Comparison of ENCODE assay signal across 13 cellular contexts in genomic region chr1:159909381-159909780, GRCh38. TPM values are rescaled to one million over a fixed set of nuclear protein-coding genes. Genes with fewer than 3 reads are reported as not detected.
DNase-seq lines count a peak whose midpoint lies in the region; FAIRE-seq and TF ChIP-seq lines count a peak whose summit lies in the region.
"Had no signal": no experiment of that assay in that cellular context is flagged by ENCODE, and none has a peak within 500 bp of the region (broad histone marks: within the 10 kb centered on the region; RNA-seq: fewer than 3 reads in every experiment).

No MANE protein-coding gene starts in this region.

- intact Hi-C loops in endothelial cell of umbilical vein (cut with micrococcal nuclease), result no loop called here

- dilution Hi-C loops in endothelial cell of umbilical vein (cut with MboI; ENCODE audit: extremely low pct_ligation_motif_present, low sequenced_read_pairs), result no loop called here

- H4K20me1 ChIP-seq in endothelial cell of umbilical vein (replicated peaks; ENCODE audit: control insufficient read depth, extremely low read depth, insufficient read depth, low read length) (no peaks in the 10 kb centered on the region), MM.1S (ENCODE audit: insufficient read depth, low read length) (no peaks in the 10 kb centered on the region)

- H3K9me3 ChIP-seq in endothelial cell of umbilical vein (replicated peaks; ENCODE audit: control insufficient read depth, insufficient read depth, low read length) (no peaks in the 10 kb centered on the region), small intestine (ENCODE audit: control insufficient read depth, low read depth) (no peaks in the 10 kb centered on the region), MM.1S (replicated peaks; ENCODE audit: insufficient read depth, low read length) (no peaks in the 10 kb centered on the region)
- H3K9me3 ChIP-seq: mucosa of descending colon had no signal

- H3K79me2 ChIP-seq in endothelial cell of umbilical vein (ENCODE audit: control insufficient read depth, insufficient read depth, low read length) (no peaks in the 10 kb centered on the region), MM.1S (ENCODE audit: low read length) (no peaks in the 10 kb centered on the region)

- no peaks in the 10 kb centered on the region for H3K27me3 ChIP-seq in endothelial cell of umbilical vein (ENCODE audit: control insufficient read depth in 2 of 2, insufficient read depth in 2 of 2, low read length in 2 of 2)
- H3K27me3 ChIP-seq in small intestine (ENCODE audit: control insufficient read depth in 2 of 2, insufficient read depth in 2 of 2, low read length in 2 of 2), result no peaks in the 10 kb centered on the region
- H3K27me3 ChIP-seq in MM.1S (replicated peaks; ENCODE audit: insufficient read depth, low read length), result no peaks in the 10 kb centered on the region
- H3K27me3 ChIP-seq: MG63 had no signal

- FAIRE-seq in endothelial cell of umbilical vein (lab: Jason Lieb, UNC) (no peak), small intestine (lab: Jason Lieb, UNC) (no peak)

- H3K4me2 ChIP-seq in endothelial cell of umbilical vein (ENCODE audit: insufficient read depth, low read length), result no peak overlapping the region
- no peak overlapping the region for H3K4me2 ChIP-seq in MM.1S (ENCODE audit: low read depth, low read length)

- H3K27ac ChIP-seq in endothelial cell of umbilical vein (ENCODE audit: insufficient read depth, low read depth, low read length) (no peak overlapping the region), small intestine (ENCODE audit: low read depth in 1 of 2, low read length in 1 of 2) (no peak overlapping the region), MM.1S (ENCODE audit: low read length) (no peak overlapping the region)

- DNase-seq in GF-D8 (lab: John Stamatoyannopoulos, UW), result peak; percentile 74
- DNase-seq in NCI-H226, result peak; percentile 60
- DNase-seq in endothelial cell of umbilical vein (ENCODE audit: low read depth, low spot score), result peak; percentile 16
- peak; percentile 54 for DNase-seq in small intestine
- no peak for DNase-seq in occipital lobe (lab: John Stamatoyannopoulos, UW)
- DNase-seq in MM.1S, result no peak
- no peak for DNase-seq in stimulated activated CD4-positive, alpha-beta T cell treated with anti-CD3 and anti-CD28 coated beads, Interleukin-12 subunit alpha, Interleukin-12 subunit beta, amount 100 ng/mL, for 4 hours
- DNase-seq: caudate nucleus; MG63; mucosa of descending colon; NK-92 treated with Interleukin-12 subunit alpha and Interleukin-12 subunit beta, amount 100 ng/mL, for 24 hours; SIG-M5 had no signal

- no peak overlapping the region for H2AFZ ChIP-seq in endothelial cell of umbilical vein (ENCODE audit: low read depth, low read length)
- H2AFZ ChIP-seq in MM.1S (ENCODE audit: low read length), result no peak overlapping the region

- no peaks in the 10 kb centered on the region for H3K9me1 ChIP-seq in endothelial cell of umbilical vein (replicated peaks; ENCODE audit: control insufficient read depth, extremely low read depth, insufficient read depth, low read length)

- H3K9ac ChIP-seq in endothelial cell of umbilical vein (replicated peaks; ENCODE audit: extremely low read depth, insufficient read depth, low read length), result no peak overlapping the region
- no peak overlapping the region for H3K9ac ChIP-seq in MM.1S (ENCODE audit: low read length)

- CTCF ChIA-PET in endothelial cell of umbilical vein (lab: Charles Lee), result no interaction called here

- H3K9me2 ChIP-seq in MM.1S (replicated peaks; ENCODE audit: insufficient read depth, low read length), result no peaks in the 10 kb centered on the region

- no peaks in the 10 kb centered on the region for H3F3A ChIP-seq in MM.1S (ENCODE audit: insufficient read depth, low read length)

- TF ChIP-seq CTCF in endothelial cell of umbilical vein (IDR thresholded peaks at IDR 0.05; ENCODE audit: extremely low read depth in 1 of 2, insufficient read depth in 1 of 2, low read depth in 1 of 2, low read length in 2 of 2), result no peak
- no peak for TF ChIP-seq CTCF in MM.1S (IDR thresholded peaks at IDR 0.05; ENCODE audit: low read length)

- H3K36me3 ChIP-seq in endothelial cell of umbilical vein (ENCODE audit: control insufficient read depth in 2 of 2, extremely low read depth in 1 of 2, insufficient read depth in 2 of 2, low read length in 2 of 2) (no peaks in the 10 kb centered on the region), small intestine (ENCODE audit: control insufficient read depth in 2 of 2, insufficient read depth in 2 of 2, low read length in 2 of 2) (no peaks in the 10 kb centered on the region), MM.1S (replicated peaks; ENCODE audit: insufficient read depth, low read length) (no peaks in the 10 kb centered on the region)

- TF ChIP-seq POLR2A in endothelial cell of umbilical vein (IDR thresholded peaks at IDR 0.05; ENCODE audit: low read depth, low read length), result no peak

- H3K4me1 ChIP-seq in endothelial cell of umbilical vein (ENCODE audit: control insufficient read depth, extremely low read depth, insufficient read depth, low read length), result peaks cover 20% of the 10 kb centered on the region
- peaks cover 7 to 10% of the 10 kb centered on the region in 2 donors for H3K4me1 ChIP-seq in small intestine (ENCODE audit: control insufficient read depth in 2 of 2, insufficient read depth in 1 of 2, low read depth in 1 of 2, low read length in 1 of 2)
- H3K4me1 ChIP-seq in MM.1S (ENCODE audit: low read length), result peaks cover 20% of the 10 kb centered on the region

- POLR2A ChIA-PET in endothelial cell of umbilical vein (lab: Charles Lee), result no interaction called here

- no TSS peak for BruUV-seq in endothelial cell of umbilical vein (replicated peaks; lab: Mats Ljungman, UMichigan)

- H3K4me3 ChIP-seq in endothelial cell of umbilical vein (replicated peaks in 1 of 3; ENCODE audit: insufficient read depth in 1 of 3, low read depth in 1 of 3, low read length in 3 of 3), result no peak overlapping the region
- no peak overlapping the region for H3K4me3 ChIP-seq in small intestine (ENCODE audit: low read depth in 1 of 2, low read length in 2 of 2)
- no peak overlapping the region for H3K4me3 ChIP-seq in MM.1S (ENCODE audit: low read length)
- H3K4me3 ChIP-seq: MG63, mucosa of descending colon had no signal

RNA-seq across cellular contexts. Expression of gene CFAP45, which starts 9.4 kb away (rescaled TPM):
- 2.1 and 2.5 TPM in 2 replicates for total RNA-seq in endothelial cell of umbilical vein
- 0.13 and 0.25 TPM in 2 replicates for polyA plus RNA-seq in endothelial cell of umbilical vein
- 0.69 and 0.97 TPM in 2 replicates for polyA plus RNA-seq in endothelial cell of umbilical vein (2011; cell fraction: cytosol; rRNA removed)
- polyA plus RNA-seq in endothelial cell of umbilical vein (2011; cell fraction: nucleus; rRNA removed), result 2.2 and 2.7 TPM in 2 replicates
- 0.71 and 1.0 TPM in 2 replicates for polyA plus RNA-seq in endothelial cell of umbilical vein (2012)
- polyA minus RNA-seq in endothelial cell of umbilical vein, result 0.79 TPM in 1 of 2 replicates, not detected in the other
- not detected for polyA minus RNA-seq in endothelial cell of umbilical vein (2011; cell fraction: cytosol; rRNA and poly(A)+ RNA removed)
- 0.91 and 2.2 TPM in 2 replicates for polyA minus RNA-seq in endothelial cell of umbilical vein (2011; cell fraction: nucleus; rRNA and poly(A)+ RNA removed)
- 1 to 10 TPM in 1 of 3 donors, under 1 TPM in 1, not detected in 1; 0.36 to 1.1 TPM for polyA plus RNA-seq in small intestine
- 0.47 TPM for total RNA-seq in occipital lobe
- total RNA-seq: G401 had no signal

RNA-seq across cellular contexts. Expression of gene TAGLN2, which starts 15.9 kb away (rescaled TPM):
- 646 and 750 TPM in 2 replicates for total RNA-seq in endothelial cell of umbilical vein
- 1,279 and 1,305 TPM in 2 replicates for polyA plus RNA-seq in endothelial cell of umbilical vein
- polyA plus RNA-seq in endothelial cell of umbilical vein (2011; cell fraction: cytosol; rRNA removed), result 932 and 979 TPM in 2 replicates
- 499 and 553 TPM in 2 replicates for polyA plus RNA-seq in endothelial cell of umbilical vein (2011; cell fraction: nucleus; rRNA removed)
- polyA plus RNA-seq in endothelial cell of umbilical vein (2012), result 872 and 924 TPM in 2 replicates
- polyA minus RNA-seq in endothelial cell of umbilical vein, result 382 and 436 TPM in 2 replicates
- polyA minus RNA-seq in endothelial cell of umbilical vein (2011; cell fraction: cytosol; rRNA and poly(A)+ RNA removed), result 143 TPM
- 115 and 117 TPM in 2 replicates for polyA minus RNA-seq in endothelial cell of umbilical vein (2011; cell fraction: nucleus; rRNA and poly(A)+ RNA removed)
- polyA plus RNA-seq in small intestine, result 100 to 1,000 TPM; 384 to 472 (median 416) TPM
- 28.1 TPM for total RNA-seq in occipital lobe

RNA-seq across cellular contexts. Expression of gene IGSF9, which starts 36.0 kb away (rescaled TPM):
- total RNA-seq in endothelial cell of umbilical vein (0.15 and 0.16 TPM in 2 replicates), occipital lobe (5.9 TPM)
- polyA plus RNA-seq in endothelial cell of umbilical vein (0.10 and 0.15 TPM in 2 replicates), small intestine (10 to 100 TPM in 2 of 3 donors, 1 to 10 TPM in 1; 3.1 to 34.6 (median 18.1) TPM)
- polyA plus RNA-seq in endothelial cell of umbilical vein (2011; cell fraction: cytosol; rRNA removed), result 0.06 and 0.11 TPM in 2 replicates
- 0.32 and 0.33 TPM in 2 replicates for polyA plus RNA-seq in endothelial cell of umbilical vein (2011; cell fraction: nucleus; rRNA removed)
- polyA plus RNA-seq in endothelial cell of umbilical vein (2012), result 0.05 and 0.15 TPM in 2 replicates
- polyA minus RNA-seq in endothelial cell of umbilical vein, result 0.17 TPM in 1 of 2 replicates, not detected in the other
- polyA minus RNA-seq in endothelial cell of umbilical vein (2011; cell fraction: cytosol; rRNA and poly(A)+ RNA removed), result not detected
- polyA minus RNA-seq in endothelial cell of umbilical vein (2011; cell fraction: nucleus; rRNA and poly(A)+ RNA removed), result 0.10 and 0.19 TPM in 2 replicates
- total RNA-seq: G401 had no signal

RNA-seq across cellular contexts. Expression of gene SLAMF9, which starts 44.7 kb away (rescaled TPM):
- total RNA-seq in endothelial cell of umbilical vein (not detected in 2 replicates), occipital lobe (not detected)
- polyA plus RNA-seq in endothelial cell of umbilical vein (not detected in 2 replicates), small intestine (not detected)
- polyA plus RNA-seq in endothelial cell of umbilical vein (2011; cell fraction: cytosol; rRNA removed), result not detected in 2 replicates
- not detected in 2 replicates for polyA plus RNA-seq in endothelial cell of umbilical vein (2011; cell fraction: nucleus; rRNA removed)
- not detected in 2 replicates for polyA plus RNA-seq in endothelial cell of umbilical vein (2012)
- polyA minus RNA-seq in endothelial cell of umbilical vein, result not detected in 2 replicates
- polyA minus RNA-seq in endothelial cell of umbilical vein (2011; cell fraction: cytosol; rRNA and poly(A)+ RNA removed), result not detected
- not detected in 2 replicates for polyA minus RNA-seq in endothelial cell of umbilical vein (2011; cell fraction: nucleus; rRNA and poly(A)+ RNA removed)
- total RNA-seq: G401, mucosa of descending colon had no signal

RNA-seq across cellular contexts. Expression of gene VSIG8, which starts 46.9 kb away (rescaled TPM):
- total RNA-seq in endothelial cell of umbilical vein (0.18 TPM in 1 of 2 replicates, not detected in the other), occipital lobe (not detected)
- polyA plus RNA-seq in endothelial cell of umbilical vein (not detected in 2 replicates), small intestine (under 1 TPM in 1 of 3 donors, not detected in 2; 0.19 TPM)
- polyA plus RNA-seq in endothelial cell of umbilical vein (2011; cell fraction: cytosol; rRNA removed), result 0.09 TPM in 1 of 2 replicates, not detected in the other
- polyA plus RNA-seq in endothelial cell of umbilical vein (2011; cell fraction: nucleus; rRNA removed), result not detected in 2 replicates
- polyA plus RNA-seq in endothelial cell of umbilical vein (2012), result not detected in 2 replicates
- not detected in 2 replicates for polyA minus RNA-seq in endothelial cell of umbilical vein
- polyA minus RNA-seq in endothelial cell of umbilical vein (2011; cell fraction: cytosol; rRNA and poly(A)+ RNA removed), result not detected
- not detected in 2 replicates for polyA minus RNA-seq in endothelial cell of umbilical vein (2011; cell fraction: nucleus; rRNA and poly(A)+ RNA removed)
- total RNA-seq: G401, mucosa of descending colon had no signal

Comparison
In these comparisons a context has a peak if more than half of its experiments do, and no peak if none do; other contexts are left out.
1. DNase-seq: peak in GF-D8 (single experiment), NCI-H226 (single experiment), endothelial cell of umbilical vein (single experiment) and small intestine (single experiment); none in occipital lobe (single experiment), MM.1S (single experiment) and stimulated activated CD4-positive, alpha-beta T cell treated with anti-CD3 and anti-CD28 coated beads, Interleukin-12 subunit alpha, Interleukin-12 subunit beta, amount 100 ng/mL, for 4 hours (single experiment).
2. RNA of gene TAGLN2, which starts 15.9 kb away (total RNA-seq): 646 to 750 TPM in endothelial cell of umbilical vein; 28.1 TPM in occipital lobe (single experiment); every median in the first group is over 10 times any median in the second.